8 cellular contexts compared by ENCODE assay signal in genomic region chrX:151753313-151754041, GRCh38. TPM values are rescaled to one million over a fixed set of nuclear protein-coding genes. Genes with fewer than 3 reads are reported as not detected.
A peak's percentile ranks its signal among the peaks of the same experiment; 100 is the strongest.
DNase-seq lines count a peak whose midpoint lies in the region; ATAC-seq and TF ChIP-seq lines count a peak whose summit lies in the region.

No MANE protein-coding gene starts in this region.

- no peak overlapping the region for H3K4me3 Mint-ChIP-seq in progenitor cell of endocrine pancreas (ENCODE audit: low read depth)

- TF ChIP-seq CTCF in LNCaP clone FGC (IDR thresholded peaks at IDR 0.05; ENCODE audit: control insufficient read depth, extremely low read depth, insufficient read depth) (peak; percentile 83), VCaP (conservative IDR thresholded peaks at IDR 0.05) (peak; percentile 81), progenitor cell of endocrine pancreas (IDR thresholded peaks at IDR 0.05; ENCODE audit: unreplicated experiment) (peak; percentile 81)

- H3K27me3 Mint-ChIP-seq in progenitor cell of endocrine pancreas = peaks cover 29% of the 10 kb centered on the region

- peaks cover 3% of the 10 kb centered on the region for H3K4me1 Mint-ChIP-seq in progenitor cell of endocrine pancreas (ENCODE audit: low read depth)

- peaks cover 16% of the 10 kb centered on the region for H3K9me3 Mint-ChIP-seq in progenitor cell of endocrine pancreas (ENCODE audit: low read depth)

- DNase-seq in NCI-H510A (lab: John Stamatoyannopoulos, UW) = peak; percentile 2
- no peak for DNase-seq in NCI-H510A treated with DMSO at 0.1 percent for 48 hours (lab: John Stamatoyannopoulos, UW)
- DNase-seq in LNCaP clone FGC (ENCODE audit: low read depth) = peak; percentile 10
- DNase-seq in germinal center (ENCODE audit: low spot score) = peak; percentile 27
- DNase-seq in progenitor cell of endocrine pancreas (ENCODE audit: low spot score, unreplicated experiment) = peak; percentile 51
- no peak for DNase-seq in KG1 (lab: John Stamatoyannopoulos, UW)

- H3K4me3 ChIP-seq in LNCaP clone FGC (ENCODE audit: low read depth, low read length) = no peak overlapping the region

- no peaks in the 10 kb centered on the region for H3K36me3 Mint-ChIP-seq in progenitor cell of endocrine pancreas (ENCODE audit: insufficient read depth)

- H3K27ac Mint-ChIP-seq in progenitor cell of endocrine pancreas = peak overlapping the region; percentile 33

- H3K27ac ChIP-seq in VCaP = no peak overlapping the region

- peak; percentile 55 for ATAC-seq in GM21528 (IDR thresholded peaks at IDR 0.05; ENCODE audit: low FRiP score, unreplicated experiment)

RNA-seq across cellular contexts. Expression of gene CNGA2, which starts 18.9 kb away (rescaled TPM):
- total RNA-seq in progenitor cell of endocrine pancreas = not detected in 2 replicates

RNA-seq across cellular contexts. Expression of gene FATE1, which starts 37.6 kb away (rescaled TPM):
- total RNA-seq in progenitor cell of endocrine pancreas = 0.78 TPM in 1 of 2 replicates, not detected in the other

RNA-seq across cellular contexts. Expression of gene PRRG3, which starts 58.2 kb away (rescaled TPM):
- total RNA-seq in progenitor cell of endocrine pancreas = 5.6 and 5.9 TPM in 2 replicates

Comparison
In these comparisons a context has a peak if more than half of its experiments do, and no peak if none do; other contexts are left out.
1. DNase-seq: peak in NCI-H510A (single experiment), LNCaP clone FGC (single experiment), germinal center (single experiment) and progenitor cell of endocrine pancreas (single experiment); none in NCI-H510A treated with DMSO at 0.1 percent for 48 hours (single experiment) and KG1 (single experiment).
2. Peak in every context shown above with its lines, with median percentiles within 50 percentile points of each other: CTCF ChIP-seq.